Comparison of ENCODE assay signal across 8 cellular contexts in genomic region chr1:244046254-244046653, GRCh38. TPM values are rescaled to one million over a fixed set of nuclear protein-coding genes. Genes with fewer than 3 reads are reported as not detected.
DNase-seq lines count a peak whose midpoint lies in the region; FAIRE-seq and TF ChIP-seq lines count a peak whose summit lies in the region.
"Not testable (repeated sequence)": the region's sequence is repeated elsewhere in the genome, so short reads cannot be mapped to it uniquely, and the experiment has no call there.

No MANE protein-coding gene starts in this region.

- H3K27me3 ChIP-seq in BLaER1; SK-N-SH (ENCODE audit: insufficient read depth); liver (ENCODE audit: control insufficient read depth in 4 of 4, insufficient read depth in 4 of 4, low read length in 3 of 4); subcutaneous abdominal adipose tissue (ENCODE audit: control insufficient read depth in 5 of 5, insufficient read depth in 4 of 5, low read length in 5 of 5): not testable (repeated sequence)
- peaks cover 17% of the 10 kb centered on the region for H3K27me3 ChIP-seq in neural progenitor cell

- H3F3A ChIP-seq in SK-N-SH (replicated peaks; ENCODE audit: insufficient read depth); neural progenitor cell (ENCODE audit: low read depth): not testable (repeated sequence)

- H3K79me2 ChIP-seq in SK-N-SH (ENCODE audit: insufficient read depth) (peaks cover 20% of the 10 kb centered on the region), neural progenitor cell (ENCODE audit: low read depth) (peaks cover 20% of the 10 kb centered on the region)

- TF ChIP-seq CTCF in SK-N-SH (IDR thresholded peaks at IDR 0.05); brain (conservative IDR thresholded peaks at IDR 0.05); liver (IDR thresholded peaks at IDR 0.05; ENCODE audit: low read depth, low read length, missing input control); neural progenitor cell (IDR thresholded peaks at IDR 0.05): not testable (repeated sequence)

- peak overlapping the region; percentile 96 for H3K4me3 Mint-ChIP-seq in activated T-cell treated with anti-CD3 and anti-CD28 coated beads, Interleukin-2, amount 50 U/mL, for 24 hours
- H3K4me3 Mint-ChIP-seq in brain (peak overlapping the region; percentile 93 to 96 (median 96)), neural progenitor cell (peak overlapping the region; percentile 92)

- CTCF ChIA-PET in SK-N-SH (lab: Yijun Ruan, JAX): not testable (repeated sequence)

- H3K4me2 ChIP-seq in BLaER1: 0 out of 2 replicates have a peak overlapping the region, but pooled peaks have one; percentile 93
- H3K4me2 ChIP-seq in SK-N-SH, neural progenitor cell: not testable (repeated sequence)

- H3K4me1 ChIP-seq in BLaER1 (peaks cover 30% of the 10 kb centered on the region), SK-N-SH (ENCODE audit: control insufficient read depth in 1 of 2, insufficient read depth in 2 of 2, low read depth in 1 of 2, low read length in 1 of 2) (peaks cover under 1 to 21% of the 10 kb centered on the region in 2 experiments; a peak in 3 of 4 replicates), liver (ENCODE audit: control insufficient read depth in 4 of 4, insufficient read depth in 4 of 4, low read length in 3 of 4) (peaks cover 1 to 20% (median 10%) of the 10 kb centered on the region in 4 donors), neural progenitor cell (peaks cover 20% of the 10 kb centered on the region), subcutaneous abdominal adipose tissue (ENCODE audit: control insufficient read depth in 5 of 5, insufficient read depth in 5 of 5, low read length in 5 of 5) (peaks cover 0 to 34% (median 24%) of the 10 kb centered on the region in 5 donors)

- not testable (repeated sequence) for H3K27me3 Mint-ChIP-seq in activated T-cell treated with anti-CD3 and anti-CD28 coated beads, Interleukin-2, amount 50 U/mL, for 24 hours; brain; neural progenitor cell (ENCODE audit: insufficient read depth, low read depth)

- peaks cover 17% of the 10 kb centered on the region for H4K20me1 ChIP-seq in BLaER1
- H4K20me1 ChIP-seq in SK-N-SH (ENCODE audit: insufficient read depth): not testable (repeated sequence)
- peaks cover 18% of the 10 kb centered on the region for H4K20me1 ChIP-seq in neural progenitor cell (ENCODE audit: low read depth)

- 98% methylated on average over 1 of the region's 1 CpG for WGBS in SK-N-SH (ENCODE audit: low lambda C conversion rate)
- 95% methylated on average over 1 of the region's 1 CpG for WGBS in liver

- not testable (repeated sequence) for H3K9me3 Mint-ChIP-seq in activated T-cell treated with anti-CD3 and anti-CD28 coated beads, Interleukin-2, amount 50 U/mL, for 24 hours; brain; neural progenitor cell

- not testable (repeated sequence) for DNase-seq in GM18507 (ENCODE audit: extremely low spot score, insufficient read length, low read depth); SK-N-SH; activated T-cell treated with anti-CD3 and anti-CD28 coated beads, Interleukin-2, amount 50 U/mL, for 24 hours; neural progenitor cell (ENCODE audit: low spot score)

- H3K27ac ChIP-seq in BLaER1, neural progenitor cell: not testable (repeated sequence)
- H3K27ac ChIP-seq in SK-N-SH (ENCODE audit: low read depth in 2 of 2, low read length in 1 of 2) (peak overlapping the region; percentile 93 to 99; a peak in 2 of 4 replicates), liver (ENCODE audit: low read depth in 1 of 2, low read length in 2 of 2) (peak overlapping the region; percentile 99 to 100), subcutaneous abdominal adipose tissue (ENCODE audit: low read depth, low read length) (peak overlapping the region; percentile 95)

- H3K36me3 ChIP-seq in BLaER1; SK-N-SH (replicated peaks in 1 of 2; ENCODE audit: control insufficient read depth in 1 of 2, insufficient read depth in 2 of 2, low read length in 1 of 2); liver (ENCODE audit: control insufficient read depth in 4 of 4, insufficient read depth in 3 of 4, low read depth in 1 of 4, low read length in 3 of 4); neural progenitor cell; subcutaneous abdominal adipose tissue (ENCODE audit: control insufficient read depth in 5 of 5, insufficient read depth in 5 of 5, low read length in 5 of 5): not testable (repeated sequence)

- H3K4me3 ChIP-seq in BLaER1; SK-N-SH (ENCODE audit: low read depth in 2 of 2, low read length in 1 of 2); liver (ENCODE audit: low read depth in 1 of 3, low read length in 3 of 3); neural progenitor cell; subcutaneous abdominal adipose tissue (ENCODE audit: low read depth in 1 of 5, low read length in 5 of 5): not testable (repeated sequence)

- FAIRE-seq in GM18507 (lab: Jason Lieb, UNC): peak; percentile 73

- POLR2A ChIA-PET in SK-N-SH (lab: Yijun Ruan, JAX): not testable (repeated sequence)

- TF ChIP-seq RAD21 in SK-N-SH (IDR thresholded peaks at IDR 0.05; ENCODE audit: low read length); liver (IDR thresholded peaks at IDR 0.05): not testable (repeated sequence)

- not testable (repeated sequence) for H3K9me2 ChIP-seq in SK-N-SH

- peaks cover 26% of the 10 kb centered on the region for H3K4me1 Mint-ChIP-seq in activated T-cell treated with anti-CD3 and anti-CD28 coated beads, Interleukin-2, amount 50 U/mL, for 24 hours (ENCODE audit: low read depth)
- H3K4me1 Mint-ChIP-seq in brain (peaks cover 30% of the 10 kb centered on the region), neural progenitor cell (peaks cover 26% of the 10 kb centered on the region)

- TF ChIP-seq EP300 in SK-N-SH (IDR thresholded peaks at IDR 0.05; ENCODE audit: borderline replicate concordance in 1 of 2, low read depth in 1 of 2, low read length in 1 of 2): not testable (repeated sequence)

- not testable (repeated sequence) for H2AFZ ChIP-seq in SK-N-SH (ENCODE audit: low read depth); neural progenitor cell (replicated peaks)

- not testable (repeated sequence) for H3K36me3 Mint-ChIP-seq in activated T-cell treated with anti-CD3 and anti-CD28 coated beads, Interleukin-2, amount 50 U/mL, for 24 hours (ENCODE audit: low read depth); brain; neural progenitor cell

- not testable (repeated sequence) for H3K9ac ChIP-seq in BLaER1; SK-N-SH; liver (ENCODE audit: low read depth in 1 of 2, low read length in 2 of 2); neural progenitor cell; subcutaneous abdominal adipose tissue (ENCODE audit: low read length in 5 of 5)

- H3K27ac Mint-ChIP-seq in activated T-cell treated with anti-CD3 and anti-CD28 coated beads, Interleukin-2, amount 50 U/mL, for 24 hours: peak overlapping the region; percentile 98
- H3K27ac Mint-ChIP-seq in brain: peak overlapping the region in 4 of 5 experiments; percentile 98 to 99 (median 99)
- peak overlapping the region; percentile 93 for H3K27ac Mint-ChIP-seq in neural progenitor cell

- not testable (repeated sequence) for H3K9me3 ChIP-seq in BLaER1; SK-N-SH; liver (ENCODE audit: control insufficient read depth in 4 of 4, low read length in 3 of 4); neural progenitor cell (ENCODE audit: low read depth); subcutaneous abdominal adipose tissue (ENCODE audit: control insufficient read depth in 5 of 5, low read length in 5 of 5)

RNA-seq across cellular contexts. Expression of gene ZBTB18, which starts 4.8 kb away (rescaled TPM):
- polyA plus RNA-seq in SK-N-SH (2012; rRNA removed): 19.3 and 21.3 TPM in 2 replicates
- polyA plus RNA-seq in SK-N-SH (2012; cell fraction: cytosol; rRNA removed): 19.9 and 20.2 TPM in 2 replicates
- 35.1 and 43.3 TPM in 2 replicates for polyA plus RNA-seq in SK-N-SH (2012; cell fraction: nucleus; rRNA removed)
- polyA plus RNA-seq in brain (ENCODE audit: insufficient read depth, low read depth, low replicate concordance): 27.4 TPM
- 10 to 100 TPM in 1 of 2 donors, 1 to 10 TPM in 1; 5.6 to 18.3 TPM for total RNA-seq in liver
- polyA plus RNA-seq in liver: 1 to 10 TPM; 1.2 to 5.7 TPM
- total RNA-seq in neural progenitor cell (ENCODE audit: low replicate concordance): 26.8 and 30.1 TPM in 2 replicates
